ENCODE assay signal across 8 cellular contexts in the genomic region with DNA sequence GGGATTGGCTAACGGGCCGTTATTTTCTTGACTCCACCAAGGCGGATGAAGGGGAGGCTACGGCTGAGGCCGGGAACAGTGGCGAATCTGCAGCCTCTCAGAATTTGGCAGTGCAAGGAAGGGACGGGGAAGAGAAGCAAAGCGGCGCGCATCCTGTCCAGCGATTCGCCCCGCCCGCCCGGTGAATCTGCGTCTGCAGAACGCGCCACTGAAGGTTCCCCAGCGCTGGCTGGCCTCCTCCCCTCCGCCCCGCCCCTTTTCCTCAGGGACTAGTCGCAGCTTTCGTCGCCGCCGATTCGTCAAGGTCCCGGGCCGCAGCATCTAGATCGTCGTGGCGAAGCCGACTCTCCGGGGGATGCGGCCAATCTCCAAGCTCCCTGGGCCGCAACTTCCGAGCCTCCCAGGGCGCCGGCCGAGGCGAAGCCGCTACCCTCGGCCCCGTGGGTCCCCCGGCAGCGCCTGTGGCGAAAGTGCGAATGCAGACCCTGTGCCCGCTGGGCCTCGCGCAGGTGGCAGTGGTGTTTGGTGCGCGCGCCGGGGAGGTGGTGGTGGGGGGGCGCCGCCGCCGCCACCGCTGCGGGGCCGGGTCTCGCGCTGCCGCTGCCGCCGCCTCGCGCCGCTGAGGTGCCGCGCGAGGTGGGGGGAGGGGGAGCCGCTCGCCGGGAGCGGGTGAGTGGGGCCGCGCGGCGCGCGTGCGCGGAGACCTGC. TPM values are rescaled to one million over a fixed set of nuclear protein-coding genes. Genes with fewer than 3 reads are reported as not detected.
DNase-seq lines count a peak whose midpoint lies in the region; ATAC-seq, FAIRE-seq and TF ChIP-seq lines count a peak whose summit lies in the region.

A gene (plus strand): TSS at position 299 of the 708 bp plus-strand sequence. CDS start 978 bp downstream, outside the sequence.

- ATAC-seq in GM21529 (IDR thresholded peaks at IDR 0.05; ENCODE audit: unreplicated experiment) (peak; percentile 72), IMR-90 (ENCODE audit: low read depth) (peak; percentile 85)

- no peak for TF ChIP-seq CTCF in IMR-90 (conservative IDR thresholded peaks at IDR 0.05; ENCODE audit: low read depth, low read length)
- no peak for TF ChIP-seq CTCF in OCI-LY3 (IDR thresholded peaks at IDR 0.05; ENCODE audit: low read depth, low read length)
- TF ChIP-seq CTCF in endothelial cell of umbilical vein (IDR thresholded peaks at IDR 0.05; ENCODE audit: extremely low read depth in 1 of 2, insufficient read depth in 1 of 2, low read depth in 1 of 2, low read length in 2 of 2) = no peak

- peak within 1 kb of the TSS; percentile 96 for H3K14ac ChIP-seq in IMR-90 (replicated peaks; ENCODE audit: low read depth, low read length)

- H2AFZ ChIP-seq in IMR-90 (replicated peaks; ENCODE audit: low read length, poor library complexity) = peak within 1 kb of the TSS; percentile 99
- H2AFZ ChIP-seq in OCI-LY3 (ENCODE audit: low read depth, low read length) = peak within 1 kb of the TSS; percentile 100
- H2AFZ ChIP-seq in endothelial cell of umbilical vein (ENCODE audit: low read depth, low read length) = peak within 1 kb of the TSS; percentile 82

- H3K9me3 ChIP-seq in IMR-90 (ENCODE audit: control insufficient read depth, insufficient read depth, low read length) (no peaks in the 10 kb centered on the region), OCI-LY3 (ENCODE audit: insufficient read depth, low read length) (no peaks in the 10 kb centered on the region), endothelial cell of umbilical vein (replicated peaks; ENCODE audit: control insufficient read depth, insufficient read depth, low read length) (no peaks in the 10 kb centered on the region)

- H3K36me3 ChIP-seq in IMR-90 (ENCODE audit: control insufficient read depth, insufficient read depth, low read length) = peaks cover 26% of the 10 kb centered on the region
- H3K36me3 ChIP-seq in OCI-LY3 (replicated peaks; ENCODE audit: low read depth, low read length) = peaks cover 25% of the 10 kb centered on the region
- H3K36me3 ChIP-seq in endothelial cell of umbilical vein (ENCODE audit: control insufficient read depth in 2 of 2, extremely low read depth in 1 of 2, insufficient read depth in 2 of 2, low read length in 2 of 2) = peaks cover 20 to 22% of the 10 kb centered on the region in 2 experiments

- peak within 1 kb of the TSS; percentile 94; the same call in 1 of the 2 replicates for H3K23ac ChIP-seq in IMR-90 (ENCODE audit: low read depth, low read length)

- H3K79me2 ChIP-seq in OCI-LY3 (ENCODE audit: low read length) = peaks cover 28% of the 10 kb centered on the region
- peaks cover 14% of the 10 kb centered on the region for H3K79me2 ChIP-seq in endothelial cell of umbilical vein (ENCODE audit: control insufficient read depth, insufficient read depth, low read length)

- dilution Hi-C loops in IMR-90 (cut with HindIII; ENCODE audit: low sequenced_read_pairs, unreplicated experiment) = no loop called here
- dilution Hi-C loops in endothelial cell of umbilical vein (cut with MboI; ENCODE audit: extremely low pct_ligation_motif_present, low sequenced_read_pairs) = no loop called here

- peak within 1 kb of the TSS; percentile 92 for H4K91ac ChIP-seq in IMR-90 (ENCODE audit: insufficient read depth, low read depth, low read length)

- H3K4me2 ChIP-seq in IMR-90 (ENCODE audit: low read depth, low read length) (peak within 1 kb of the TSS; percentile 96), OCI-LY3 (ENCODE audit: low read length) (peak within 1 kb of the TSS; percentile 99), endothelial cell of umbilical vein (ENCODE audit: insufficient read depth, low read length) (peak within 1 kb of the TSS; percentile 75)

- H4K8ac ChIP-seq in IMR-90 (ENCODE audit: low read depth in 2 of 2, low read length in 2 of 2) = peak within 1 kb of the TSS; percentile 95 to 98

- H3K4ac ChIP-seq in IMR-90 (ENCODE audit: low read depth, low read length) = peak within 1 kb of the TSS; percentile 98

- peak within 1 kb of the TSS; percentile 66 for H3K18ac ChIP-seq in IMR-90 (ENCODE audit: low read depth, low read length)

- TF ChIP-seq RAD21 in IMR-90 (IDR thresholded peaks at IDR 0.05; ENCODE audit: low read length) = no peak

- H3K4me1 ChIP-seq in IMR-90 (ENCODE audit: control insufficient read depth, insufficient read depth, low read length) = peaks cover 6% of the 10 kb centered on the region
- H3K4me1 ChIP-seq in OCI-LY3 (ENCODE audit: low read length) = peaks cover 16% of the 10 kb centered on the region
- peaks cover 12% of the 10 kb centered on the region for H3K4me1 ChIP-seq in endothelial cell of umbilical vein (ENCODE audit: control insufficient read depth, extremely low read depth, insufficient read depth, low read length)

- peak within 1 kb of the TSS; percentile 99 for H3K56ac ChIP-seq in IMR-90 (ENCODE audit: extremely low read depth, insufficient read depth, low read length)

- H4K20me1 ChIP-seq in IMR-90 (ENCODE audit: insufficient read depth, low read length) (peaks cover 12% of the 10 kb centered on the region; the same call in 1 of the 2 replicates), OCI-LY3 (ENCODE audit: insufficient read depth, low read length) (peaks cover 7% of the 10 kb centered on the region; the same call in 1 of the 2 replicates), endothelial cell of umbilical vein (replicated peaks; ENCODE audit: control insufficient read depth, extremely low read depth, insufficient read depth, low read length) (no peaks in the 10 kb centered on the region)

- peak; percentile 99 for DNase-seq in DMS 273 (lab: John Stamatoyannopoulos, UW; ENCODE audit: unreplicated experiment)
- DNase-seq in IMR-90 = peak; percentile 95
- peak; percentile 98 for DNase-seq in activated T-cell treated with anti-CD3 and anti-CD28 coated beads for 1 hour (ENCODE audit: low read depth)
- DNase-seq in endothelial cell of umbilical vein (ENCODE audit: low read depth, low spot score) = peak; percentile 90
- peak; percentile 86 for DNase-seq in middle frontal gyrus (ENCODE audit: extremely low spot score, low spot score)
- DNase-seq in stimulated activated CD8-positive, alpha-beta memory T cell treated with anti-CD3 and anti-CD28 coated beads, Interleukin-15, amount 100 ng/mL, for 48 hours (ENCODE audit: low read depth in 2 of 2) = peak; percentile 91 to 96

- H2AK9ac ChIP-seq in IMR-90 (replicated peaks; ENCODE audit: low read depth, low read length, poor library complexity) = peak within 1 kb of the TSS; percentile 94

- peak within 1 kb of the TSS; percentile 98 for H2BK5ac ChIP-seq in IMR-90 (ENCODE audit: low read depth, low read length, poor library complexity, severe bottlenecking)

- POLR2A ChIA-PET in IMR-90 (lab: Charles Lee; ENCODE audit: unreplicated experiment) = no interaction called here
- POLR2A ChIA-PET in endothelial cell of umbilical vein (lab: Charles Lee) = no interaction called here

- in situ Hi-C loops in IMR-90 (cut with MboI; ENCODE audit: low sequenced_read_pairs) = no loop called here

- peak within 1 kb of the TSS; percentile 95 for H3K9ac ChIP-seq in IMR-90 (ENCODE audit: low read depth, low read length)
- peak within 1 kb of the TSS; percentile 100 for H3K9ac ChIP-seq in OCI-LY3 (ENCODE audit: low read length)
- H3K9ac ChIP-seq in endothelial cell of umbilical vein (replicated peaks; ENCODE audit: extremely low read depth, insufficient read depth, low read length) = peak within 1 kb of the TSS; percentile 97

- H3K79me1 ChIP-seq in IMR-90 (ENCODE audit: low read depth in 1 of 2, low read length in 2 of 2) = peaks cover 33 to 44% of the 10 kb centered on the region in 2 experiments

- H3K4me3 ChIP-seq in IMR-90 (ENCODE audit: insufficient read depth, low read depth, low read length) = peak within 1 kb of the TSS; percentile 61
- peak within 1 kb of the TSS; percentile 96 for H3K4me3 ChIP-seq in OCI-LY3 (ENCODE audit: low read length)
- peak within 1 kb of the TSS; percentile 60 to 71 (median 67) for H3K4me3 ChIP-seq in endothelial cell of umbilical vein (replicated peaks in 1 of 3; ENCODE audit: insufficient read depth in 1 of 3, low read depth in 1 of 3, low read length in 3 of 3)

- H2BK120ac ChIP-seq in IMR-90 (ENCODE audit: low read depth, low read length) = peak within 1 kb of the TSS; percentile 89

- no peak; the same call in 1 of the 2 replicates for TF ChIP-seq POLR2A in IMR-90 (IDR thresholded peaks at IDR 0.05; ENCODE audit: low read depth, low read length)
- no peak for TF ChIP-seq POLR2A in endothelial cell of umbilical vein (IDR thresholded peaks at IDR 0.05; ENCODE audit: low read depth, low read length)

- H4K5ac ChIP-seq in IMR-90 (ENCODE audit: low read depth, low read length) = peak within 1 kb of the TSS; percentile 81

- H3K27ac ChIP-seq in IMR-90 (ENCODE audit: insufficient read depth, low read length) = peak within 1 kb of the TSS; percentile 95
- peak within 1 kb of the TSS; percentile 92 for H3K27ac ChIP-seq in OCI-LY3 (ENCODE audit: low read length)
- H3K27ac ChIP-seq in endothelial cell of umbilical vein (ENCODE audit: insufficient read depth, low read depth, low read length) = peak within 1 kb of the TSS; percentile 100

- H3K27me3 ChIP-seq in IMR-90 (ENCODE audit: control insufficient read depth, insufficient read depth, low read length) (no peaks in the 10 kb centered on the region), OCI-LY3 (ENCODE audit: low read depth, low read length) (no peaks in the 10 kb centered on the region), endothelial cell of umbilical vein (ENCODE audit: control insufficient read depth in 2 of 2, insufficient read depth in 2 of 2, low read length in 2 of 2) (no peaks in the 10 kb centered on the region)

- 0% methylated on average over 34 of the region's 85 CpGs; no CpG with 5 or more reads in 1 of the 2 experiments for WGBS in IMR-90 (ENCODE audit: extremely low coverage in 2 of 2, insufficient read length in 1 of 2), 2 experiments

- peak within 1 kb of the TSS; percentile 88; the same call in 1 of the 3 replicates for H2BK15ac ChIP-seq in IMR-90 (ENCODE audit: low read depth, low read length)

- BruUV-seq in IMR-90 (replicated peaks; lab: Mats Ljungman, UMichigan) (no TSS peak), endothelial cell of umbilical vein (replicated peaks; lab: Mats Ljungman, UMichigan) (no TSS peak)

- no peaks in the 10 kb centered on the region; the same call in 1 of the 2 replicates for H3K9me1 ChIP-seq in IMR-90 (ENCODE audit: insufficient read depth, low read length)
- H3K9me1 ChIP-seq in endothelial cell of umbilical vein (replicated peaks; ENCODE audit: control insufficient read depth, extremely low read depth, insufficient read depth, low read length) = no peaks in the 10 kb centered on the region

- peak; percentile 97 for FAIRE-seq in endothelial cell of umbilical vein (lab: Jason Lieb, UNC)

- peak within 1 kb of the TSS; percentile 6; the same call in 1 of the 2 replicates for H2BK20ac ChIP-seq in IMR-90 (ENCODE audit: low read depth, low read length)

- peak within 1 kb of the TSS; percentile 92; the same call in 1 of the 2 replicates for H2AK5ac ChIP-seq in IMR-90 (ENCODE audit: low read depth, low read length)

- CTCF ChIA-PET in IMR-90 (lab: Yijun Ruan, JAX) (interaction anchor here (0.6 kb wide), 1 partner anchor 510 kb away, joined by 3 read pairs; no protein-coding TSS in a partner anchor), endothelial cell of umbilical vein (lab: Charles Lee) (interaction anchor here (0.7 to 1.0 kb wide), 2 partner anchors 27 to 912 kb away, joined by 3 to 4 read pairs; a partner anchor contains a TSS)

- intact Hi-C loops in IMR-90 (cut with micrococcal nuclease) (loop anchor here (1.0 to 10.0 kb wide), 3 partner anchors 117 to 907 kb away; a partner anchor contains a TSS), endothelial cell of umbilical vein (cut with micrococcal nuclease) (loop anchor here (1.0 kb wide), 4 partner anchors 8 to 137 kb away; a partner anchor contains a TSS)

RNA-seq across cellular contexts. Expression of the gene that starts here (rescaled TPM):
- total RNA-seq in IMR-90 (2012; rRNA removed) (0.54 and 0.56 TPM in 2 replicates), endothelial cell of umbilical vein (21.3 and 25.6 TPM in 2 replicates)
- polyA plus RNA-seq in IMR-90 (2012; rRNA removed) (5.8 and 6.5 TPM in 2 replicates), endothelial cell of umbilical vein (3.4 and 3.5 TPM in 2 replicates)
- polyA plus RNA-seq in IMR-90 (2012; cell fraction: cytosol; rRNA removed) = 3.3 and 4.8 TPM in 2 replicates
- 16.4 and 29.7 TPM in 2 replicates for polyA plus RNA-seq in IMR-90 (2012; cell fraction: nucleus; rRNA removed; ENCODE audit: low replicate concordance)
- polyA plus RNA-seq in endothelial cell of umbilical vein (2011; cell fraction: cytosol; rRNA removed) = 4.5 and 4.9 TPM in 2 replicates
- polyA plus RNA-seq in endothelial cell of umbilical vein (2011; cell fraction: nucleus; rRNA removed) = 14.1 and 16.1 TPM in 2 replicates
- 12.3 and 20.5 TPM in 2 replicates for polyA plus RNA-seq in endothelial cell of umbilical vein (2012)
- polyA minus RNA-seq in endothelial cell of umbilical vein = 4.2 and 8.2 TPM in 2 replicates
- polyA minus RNA-seq in endothelial cell of umbilical vein (2011; cell fraction: cytosol; rRNA and poly(A)+ RNA removed) = 7.9 TPM
- 7.6 and 11.5 TPM in 2 replicates for polyA minus RNA-seq in endothelial cell of umbilical vein (2011; cell fraction: nucleus; rRNA and poly(A)+ RNA removed)

Comparison
In these comparisons a context has a peak if more than half of its experiments do, and no peak if none do; other contexts are left out.
1. Peak in every context shown above with its lines: DNase-seq, ATAC-seq, H3K4me3 ChIP-seq and H3K27ac ChIP-seq.
2. RNA of the gene that starts here (total RNA-seq): 21.3 to 25.6 TPM in endothelial cell of umbilical vein; 0.54 to 0.56 TPM in IMR-90; every median in the first group is over 10 times any median in the second.